ENCODE assay signal across 18 cellular contexts in genomic region chr10:3159160-3159559, GRCh38.
"Had no signal": no experiment of that assay in that cellular context is flagged by ENCODE, and none has a peak within 500 bp of the region (broad histone marks: within the 10 kb centered on the region; RNA-seq: fewer than 3 reads in every experiment).

No MANE protein-coding gene starts in this region.

- ATAC-seq: gastroesophageal sphincter; lower lobe of right lung; sciatic nerve; stimulated activated memory B cell treated with anti-CD40 and anti-IgM and Interleukin-4, amounts not matched to agents 10 μg/mL and 1 μg/mL and 100 μg/mL, for 72 hours; upper lobe of right lung had no signal

- H3K4me3 Mint-ChIP-seq: naive B cell; stimulated activated memory B cell treated with anti-CD40 and anti-IgM and Interleukin-4, amounts not matched to agents 10 μg/mL and 1 μg/mL and 100 μg/mL, for 72 hours; stimulated activated naive CD8-positive, alpha-beta T cell treated with anti-CD3 and anti-CD28 coated beads, Interleukin-15, Interleukin-2, amounts not matched to agents 100 ng/mL and 50 ng/mL, for 24 hours had no signal

- H3K27ac Mint-ChIP-seq: naive B cell; stimulated activated memory B cell treated with anti-CD40 and anti-IgM and Interleukin-4, amounts not matched to agents 10 μg/mL and 1 μg/mL and 100 μg/mL, for 72 hours; stimulated activated naive CD8-positive, alpha-beta T cell treated with anti-CD3 and anti-CD28 coated beads, Interleukin-15, Interleukin-2, amounts not matched to agents 100 ng/mL and 50 ng/mL, for 24 hours had no signal

- H3K4me1 Mint-ChIP-seq: naive B cell; stimulated activated memory B cell treated with anti-CD40 and anti-IgM and Interleukin-4, amounts not matched to agents 10 μg/mL and 1 μg/mL and 100 μg/mL, for 72 hours had no signal

- H3K9me3 Mint-ChIP-seq: naive B cell; stimulated activated memory B cell treated with anti-CD40 and anti-IgM and Interleukin-4, amounts not matched to agents 10 μg/mL and 1 μg/mL and 100 μg/mL, for 72 hours; stimulated activated naive CD8-positive, alpha-beta T cell treated with anti-CD3 and anti-CD28 coated beads, Interleukin-15, Interleukin-2, amounts not matched to agents 100 ng/mL and 50 ng/mL, for 24 hours had no signal

- DNase-seq: effector memory CD4-positive, alpha-beta T cell; esophagus squamous epithelium; foreskin fibroblast; hippocampal formation; lower lobe of right lung; mesenchymal stem cell; naive B cell; ovary; spleen; stimulated activated CD4-positive, alpha-beta T cell treated with anti-CD3 and anti-CD28 coated beads, Interleukin-15, amount 100 ng/mL, for 24 hours; stimulated activated CD4-positive, alpha-beta T cell treated with anti-CD3 and anti-CD28 coated beads, Interleukin-1b, Interleukin-23, amount 100 ng/mL, for 48 hours; stimulated activated CD4-positive, alpha-beta T cell treated with anti-CD3 and anti-CD28 coated beads, Interleukin-4, amount 100 ng/mL, for 24 hours; tibial artery; upper lobe of right lung had no signal

- H3K27me3 Mint-ChIP-seq: naive B cell; stimulated activated memory B cell treated with anti-CD40 and anti-IgM and Interleukin-4, amounts not matched to agents 10 μg/mL and 1 μg/mL and 100 μg/mL, for 72 hours; stimulated activated naive CD8-positive, alpha-beta T cell treated with anti-CD3 and anti-CD28 coated beads, Interleukin-15, Interleukin-2, amounts not matched to agents 100 ng/mL and 50 ng/mL, for 24 hours had no signal
